12 cellular contexts compared by ENCODE assay signal in genomic region chr21:42171091-42172053, GRCh38. TPM values are rescaled to one million over a fixed set of nuclear protein-coding genes. Genes with fewer than 3 reads are reported as not detected.
DNase-seq lines count a peak whose midpoint lies in the region; ATAC-seq lines count a peak whose summit lies in the region.
"Had no signal": no experiment of that assay in that cellular context is flagged by ENCODE, and none has a peak within 500 bp of the region (broad histone marks: within the 10 kb centered on the region; RNA-seq: fewer than 3 reads in every experiment).

No MANE protein-coding gene starts in this region.

- ATAC-seq in HG03354 (IDR thresholded peaks at IDR 0.05; ENCODE audit: poor library complexity, severe bottlenecking, unreplicated experiment): no peak

- peak; percentile 53 for DNase-seq in DMS153 (lab: John Stamatoyannopoulos, UW)
- peak; percentile 15 for DNase-seq in RPMI7951 (ENCODE audit: low read depth)
- peak; percentile 95 for DNase-seq in globus pallidus (ENCODE audit: low spot score)
- DNase-seq in putamen (ENCODE audit: low spot score): peak; percentile 92
- DNase-seq in activated CD4-positive, alpha-beta T cell treated with anti-CD3 and anti-CD28 coated beads, Interleukin-2, amount 50 U/mL, for 1 hour: no peak
- DNase-seq in NCI-H226: no peak
- DNase-seq in SK-N-DZ (ENCODE audit: low spot score): no peak
- DNase-seq: activated effector memory CD4-positive, alpha-beta T cell treated with Interleukin-2 at 50 U/mL for 16 hours; effector CD8-positive, alpha-beta T cell; NCI-H446; T-helper 9 cell had no signal

RNA-seq across cellular contexts. Expression of gene ABCG1, which starts 47.6 kb away (rescaled TPM):
- not detected in 2 replicates for total RNA-seq in RPMI7951 (2014; rRNA removed; shearing (Covaris generic))
- 0.09 and 0.12 TPM in 2 replicates for polyA plus RNA-seq in SK-N-DZ (2014; cell fraction: cytosol; rRNA removed)
- polyA plus RNA-seq in SK-N-DZ (2014; cell fraction: nucleus; rRNA removed): not detected in 2 replicates

Comparison
In these comparisons a context has a peak if more than half of its experiments do, and no peak if none do; other contexts are left out.
1. DNase-seq: peak in DMS153 (single experiment), RPMI7951 (single experiment), globus pallidus (single experiment) and putamen (single experiment); none in activated CD4-positive, alpha-beta T cell treated with anti-CD3 and anti-CD28 coated beads, Interleukin-2, amount 50 U/mL, for 1 hour (single experiment), NCI-H226 (single experiment) and SK-N-DZ (single experiment).